ENCODE assay signal across 11 cellular contexts in genomic region chr4:38967260-38968095, GRCh38.
DNase-seq lines count a peak whose midpoint lies in the region; ATAC-seq and TF ChIP-seq lines count a peak whose summit lies in the region.
"Had no signal": no experiment of that assay in that cellular context is flagged by ENCODE, and none has a peak within 500 bp of the region (broad histone marks: within the 10 kb centered on the region; RNA-seq: fewer than 3 reads in every experiment).

No MANE protein-coding gene starts in this region.

- H3K9me3 Mint-ChIP-seq in stimulated activated naive CD8-positive, alpha-beta T cell treated with anti-CD3 and anti-CD28 coated beads, Interleukin-15, Interleukin-2, amounts not matched to agents 100 ng/mL and 50 ng/mL, for 24 hours = no peaks in the 10 kb centered on the region

- peak overlapping the region; percentile 73 for H3K27ac Mint-ChIP-seq in stimulated activated naive CD8-positive, alpha-beta T cell treated with anti-CD3 and anti-CD28 coated beads, Interleukin-15, Interleukin-2, amounts not matched to agents 100 ng/mL and 50 ng/mL, for 24 hours

- no peak for TF ChIP-seq CTCF in kidney epithelial cell (IDR thresholded peaks at IDR 0.05; ENCODE audit: insufficient read depth, low read length, poor library complexity, severe bottlenecking)

- no peak for DNase-seq in stimulated activated naive CD8-positive, alpha-beta T cell treated with anti-CD3 and anti-CD28 coated beads, Interleukin-15, Interleukin-2, amounts not matched to agents 100 U/mL and 50 U/mL, for 24 hours
- DNase-seq in adipocyte (ENCODE audit: low read depth) (peak; percentile 96), kidney epithelial cell (ENCODE audit: low read depth) (peak; percentile 90), NCI-H446 (lab: John Stamatoyannopoulos, UW) (no peak)
- DNase-seq: activated T-cell treated with anti-CD3 and anti-CD28 coated beads, Interleukin-2, amount 50 U/mL, for 1 hour; left cardiac atrium; stimulated activated CD8-positive, alpha-beta memory T cell treated with anti-CD3 and anti-CD28 coated beads, Interleukin-4, amount 100 ng/mL, for 48 hours had no signal

- H3K27me3 ChIP-seq in adipocyte (replicated peaks; ENCODE audit: control insufficient read depth, insufficient read depth, low read length) (no peaks in the 10 kb centered on the region), kidney epithelial cell (ENCODE audit: control insufficient read depth, insufficient read depth, low read length) (no peaks in the 10 kb centered on the region)

- H3K36me3 Mint-ChIP-seq in stimulated activated naive CD8-positive, alpha-beta T cell treated with anti-CD3 and anti-CD28 coated beads, Interleukin-15, Interleukin-2, amounts not matched to agents 100 ng/mL and 50 ng/mL, for 24 hours (ENCODE audit: low read depth) = peaks cover 49% of the 10 kb centered on the region

- H3K27me3 Mint-ChIP-seq in stimulated activated naive CD8-positive, alpha-beta T cell treated with anti-CD3 and anti-CD28 coated beads, Interleukin-15, Interleukin-2, amounts not matched to agents 100 ng/mL and 50 ng/mL, for 24 hours = no peaks in the 10 kb centered on the region

- H3K4me1 Mint-ChIP-seq in stimulated activated naive CD8-positive, alpha-beta T cell treated with anti-CD3 and anti-CD28 coated beads, Interleukin-15, Interleukin-2, amounts not matched to agents 100 ng/mL and 50 ng/mL, for 24 hours (ENCODE audit: low read depth) = peaks cover 11% of the 10 kb centered on the region

- H3K9ac ChIP-seq in adipocyte (ENCODE audit: low read length) = peak overlapping the region; percentile 70

- H3K9me3 ChIP-seq in adipocyte (ENCODE audit: control insufficient read depth, low read length) = no peaks in the 10 kb centered on the region

- H3K36me3 ChIP-seq in adipocyte (ENCODE audit: control insufficient read depth, insufficient read depth, low read length, severe bottlenecking) = no peaks in the 10 kb centered on the region
- no peaks in the 10 kb centered on the region for H3K36me3 ChIP-seq in kidney epithelial cell (ENCODE audit: control insufficient read depth, insufficient read depth, low read length)

- H3K4me3 Mint-ChIP-seq in stimulated activated naive CD8-positive, alpha-beta T cell treated with anti-CD3 and anti-CD28 coated beads, Interleukin-15, Interleukin-2, amounts not matched to agents 100 ng/mL and 50 ng/mL, for 24 hours = no peak overlapping the region

- ATAC-seq in stimulated activated naive CD8-positive, alpha-beta T cell treated with anti-CD3 and anti-CD28 coated beads, Interleukin-15, Interleukin-2, amounts not matched to agents 100 U/mL and 50 U/mL, for 24 hours = no peak
- ATAC-seq in GM21529 (IDR thresholded peaks at IDR 0.05; ENCODE audit: unreplicated experiment) (no peak), GM21576 (IDR thresholded peaks at IDR 0.05; ENCODE audit: unreplicated experiment) (no peak), HG03196 (IDR thresholded peaks at IDR 0.05; ENCODE audit: unreplicated experiment) (no peak)

- H3K4me1 ChIP-seq in adipocyte (ENCODE audit: control insufficient read depth, insufficient read depth, low read length) = peaks cover 15% of the 10 kb centered on the region

- H3K4me3 ChIP-seq in adipocyte (ENCODE audit: low read length) (no peak overlapping the region), kidney epithelial cell (ENCODE audit: low read depth, low read length) (no peak overlapping the region)

Comparison
In these comparisons a context has a peak if more than half of its experiments do, and no peak if none do; other contexts are left out.
1. DNase-seq: peak in adipocyte (single experiment) and kidney epithelial cell (single experiment); none in stimulated activated naive CD8-positive, alpha-beta T cell treated with anti-CD3 and anti-CD28 coated beads, Interleukin-15, Interleukin-2, amounts not matched to agents 100 U/mL and 50 U/mL, for 24 hours (single experiment) and NCI-H446 (0 of 2).